In genomic region chr22:40486962-40487602, GRCh38 we compare ENCODE assay signal across 17 cellular contexts.
DNase-seq lines count a peak whose midpoint lies in the region; ATAC-seq and TF ChIP-seq lines count a peak whose summit lies in the region.
"Had no signal": no experiment of that assay in that cellular context is flagged by ENCODE, and none has a peak within 500 bp of the region (broad histone marks: within the 10 kb centered on the region; RNA-seq: fewer than 3 reads in every experiment).

No MANE protein-coding gene starts in this region.

- no peak overlapping the region for H3K4me2 ChIP-seq in mesendoderm (ENCODE audit: low read length)

- TF ChIP-seq CTCF in esophagus squamous epithelium (IDR thresholded peaks at IDR 0.05) (no peak), suprapubic skin (IDR thresholded peaks at IDR 0.05) (no peak)

- no peak overlapping the region for H3K23ac ChIP-seq in mesendoderm (ENCODE audit: low read length)

- no peak overlapping the region for H3K9ac ChIP-seq in mesendoderm (ENCODE audit: low read length)

- ATAC-seq in T-helper 17 cell (no peak), GM19467 (IDR thresholded peaks at IDR 0.05; ENCODE audit: unreplicated experiment) (no peak)
- ATAC-seq: gastroesophageal sphincter, right cardiac atrium had no signal

- H3K36me3 ChIP-seq in esophagus squamous epithelium (peaks cover 0 to 10% (median 0%) of the 10 kb centered on the region in 3 donors), suprapubic skin (no peaks in the 10 kb centered on the region), mesendoderm (ENCODE audit: control insufficient read depth, insufficient read depth, low read length) (no peaks in the 10 kb centered on the region)
- H3K36me3 ChIP-seq: adrenal gland, gastroesophageal sphincter, transverse colon had no signal

- TF ChIP-seq POLR2A in esophagus squamous epithelium (IDR thresholded peaks at IDR 0.05) (no peak), suprapubic skin (IDR thresholded peaks at IDR 0.05) (no peak)

- H3K56ac ChIP-seq in mesendoderm (ENCODE audit: low read length): no peak overlapping the region

- H3K79me1 ChIP-seq in mesendoderm (ENCODE audit: low read length): peaks cover 4% of the 10 kb centered on the region

- H4K8ac ChIP-seq in mesendoderm (ENCODE audit: low read depth, low read length): no peak overlapping the region

- H2BK15ac ChIP-seq in mesendoderm (replicated peaks; ENCODE audit: low read depth): no peak overlapping the region

- H3K36me3 Mint-ChIP-seq in activated CD4-positive, alpha-beta T cell treated with anti-CD3 and anti-CD28 coated beads, Interleukin-2, amount 10 ng/mL, durations not matched to agents 7 days and 5 days (ENCODE audit: low read depth): peaks cover 5% of the 10 kb centered on the region
- H3K36me3 Mint-ChIP-seq in T-helper 17 cell (ENCODE audit: low read depth): no peaks in the 10 kb centered on the region

- no peaks in the 10 kb centered on the region for H3K27me3 Mint-ChIP-seq in activated CD4-positive, alpha-beta T cell treated with anti-CD3 and anti-CD28 coated beads, Interleukin-2, amount 10 ng/mL, durations not matched to agents 7 days and 5 days
- H3K27me3 Mint-ChIP-seq in T-helper 17 cell: no peaks in the 10 kb centered on the region

- intact Hi-C loops in esophagus squamous epithelium (cut with DNase I): no loop called here

- H3K27ac Mint-ChIP-seq in activated CD4-positive, alpha-beta T cell treated with anti-CD3 and anti-CD28 coated beads, Interleukin-2, amount 10 ng/mL, durations not matched to agents 7 days and 5 days: peak overlapping the region; percentile 20
- H3K27ac Mint-ChIP-seq in T-helper 17 cell: peak overlapping the region; percentile 81
- H3K27ac Mint-ChIP-seq: T-helper 1 cell treated with Interleukin-12 subunit alpha and Interleukin-12 subunit beta and Interleukin-4 antibody, amounts not matched to agents 30 μg/mL and 1 μg/mL, for 36 hours had no signal

- H3K27ac ChIP-seq in esophagus squamous epithelium (peak overlapping the region; percentile 11 to 65 (median 41)), suprapubic skin (peak overlapping the region; percentile 55), mesendoderm (ENCODE audit: low read depth, low read length) (no peak overlapping the region)
- H3K27ac ChIP-seq: adrenal gland, transverse colon had no signal

- peaks cover 34% of the 10 kb centered on the region for H3K4me1 Mint-ChIP-seq in activated CD4-positive, alpha-beta T cell treated with anti-CD3 and anti-CD28 coated beads, Interleukin-2, amount 10 ng/mL, durations not matched to agents 7 days and 5 days
- peaks cover 19% of the 10 kb centered on the region for H3K4me1 Mint-ChIP-seq in T-helper 17 cell

- H3K27me3 ChIP-seq in esophagus squamous epithelium (no peaks in the 10 kb centered on the region), suprapubic skin (no peaks in the 10 kb centered on the region), mesendoderm (ENCODE audit: insufficient read depth, low read length, poor library complexity) (no peaks in the 10 kb centered on the region)
- H3K27me3 ChIP-seq: adrenal gland, gastroesophageal sphincter, transverse colon had no signal

- peaks cover 4 to 54% (median 33%) of the 10 kb centered on the region in 3 donors for H3K4me1 ChIP-seq in esophagus squamous epithelium
- peaks cover 63% of the 10 kb centered on the region for H3K4me1 ChIP-seq in suprapubic skin
- peaks cover 8% of the 10 kb centered on the region for H3K4me1 ChIP-seq in mesendoderm (ENCODE audit: control insufficient read depth, low read depth, low read length)

- TF ChIP-seq EP300 in suprapubic skin (IDR thresholded peaks at IDR 0.05): no peak

- H2BK5ac ChIP-seq in mesendoderm (ENCODE audit: low read length): no peak overlapping the region

- H3K4me3 ChIP-seq in esophagus squamous epithelium (no peak overlapping the region), suprapubic skin (no peak overlapping the region), mesendoderm (ENCODE audit: low read length) (no peak overlapping the region)
- H3K4me3 ChIP-seq: adrenal gland, gastroesophageal sphincter, transverse colon had no signal

- no peak overlapping the region for H3K18ac ChIP-seq in mesendoderm (ENCODE audit: low read length)

- no peaks in the 10 kb centered on the region for H3K79me2 ChIP-seq in mesendoderm (ENCODE audit: control insufficient read depth, insufficient read depth, low read length)

- no peak overlapping the region for H4K5ac ChIP-seq in mesendoderm (ENCODE audit: low read length)

- 62 to 71% methylated on average over 2 of the region's 2 CpGs for WGBS in esophagus squamous epithelium, 2 donors
- 66% methylated on average over 2 of the region's 2 CpGs for WGBS in suprapubic skin
- WGBS in mesendoderm (ENCODE audit: extremely low coverage, insufficient coverage, low lambda C conversion rate): no CpG with 5 or more reads among the region's 2 CpGs

- POLR2A ChIA-PET in activated CD4-positive, alpha-beta T cell treated with anti-CD3 and anti-CD28 coated beads, Interleukin-2, amount 10 ng/mL, durations not matched to agents 7 days and 5 days (lab: Charles Lee): no interaction called here

- no peak overlapping the region for H2BK120ac ChIP-seq in mesendoderm (ENCODE audit: low read depth, low read length)

- H3K4me3 Mint-ChIP-seq in activated CD4-positive, alpha-beta T cell treated with anti-CD3 and anti-CD28 coated beads, Interleukin-2, amount 10 ng/mL, durations not matched to agents 7 days and 5 days: no peak overlapping the region
- peak overlapping the region; percentile 21 for H3K4me3 Mint-ChIP-seq in T-helper 17 cell
- H3K4me3 Mint-ChIP-seq: neural crest cell; T-helper 1 cell treated with Interleukin-12 subunit alpha and Interleukin-12 subunit beta and Interleukin-4 antibody, amounts not matched to agents 30 μg/mL and 1 μg/mL, for 36 hours had no signal

- DNase-seq in activated CD4-positive, alpha-beta T cell treated with anti-CD3 and anti-CD28 coated beads, Interleukin-2, amount 10 ng/mL, durations not matched to agents 7 days and 5 days: no peak
- no peak for DNase-seq in activated CD4-positive, alpha-beta T cell treated with anti-CD3 and anti-CD28 coated beads for 4 hours
- DNase-seq in T-helper 17 cell: no peak
- no peak for DNase-seq in esophagus squamous epithelium (lab: John Stamatoyannopoulos, UW)
- DNase-seq in suprapubic skin (ENCODE audit: low spot score in 2 of 2): no peak
- DNase-seq in COR-L47 (lab: John Stamatoyannopoulos, UW): no peak
- DNase-seq in mesendoderm: no peak
- DNase-seq: adrenal gland; mesenchymal stem cell; NCI-H774; right cardiac atrium; stimulated activated CD4-positive, alpha-beta T cell treated with anti-CD3 and anti-CD28 coated beads, Interleukin-2, amount 100 ng/mL, for 48 hours; transverse colon had no signal

- CTCF ChIA-PET in activated CD4-positive, alpha-beta T cell treated with anti-CD3 and anti-CD28 coated beads, Interleukin-2, amount 10 ng/mL, durations not matched to agents 7 days and 5 days (lab: Charles Lee): interaction anchor here (0.6 to 2.6 kb wide), 2 partner anchors 50 to 363 kb away, joined by 4 to 8 read pairs; no protein-coding TSS in a partner anchor

- H3K9me3 ChIP-seq in T-helper 17 cell (ENCODE audit: control insufficient read depth, low read length, poor library complexity, severe bottlenecking) (no peaks in the 10 kb centered on the region), esophagus squamous epithelium (no peaks in the 10 kb centered on the region), suprapubic skin (no peaks in the 10 kb centered on the region)
- H3K9me3 ChIP-seq: adrenal gland, gastroesophageal sphincter, transverse colon had no signal

- H3K9me3 Mint-ChIP-seq in activated CD4-positive, alpha-beta T cell treated with anti-CD3 and anti-CD28 coated beads, Interleukin-2, amount 10 ng/mL, durations not matched to agents 7 days and 5 days: no peaks in the 10 kb centered on the region
- H3K9me3 Mint-ChIP-seq: neural crest cell; T-helper 1 cell treated with Interleukin-12 subunit alpha and Interleukin-12 subunit beta and Interleukin-4 antibody, amounts not matched to agents 30 μg/mL and 1 μg/mL, for 36 hours had no signal

- no peak overlapping the region for H2AK5ac ChIP-seq in mesendoderm (ENCODE audit: low read length)

- H3K4ac ChIP-seq in mesendoderm (ENCODE audit: low read depth, low read length): no peak overlapping the region
